Comparison of ENCODE assay signal across 24 cellular contexts in the genomic region with DNA sequence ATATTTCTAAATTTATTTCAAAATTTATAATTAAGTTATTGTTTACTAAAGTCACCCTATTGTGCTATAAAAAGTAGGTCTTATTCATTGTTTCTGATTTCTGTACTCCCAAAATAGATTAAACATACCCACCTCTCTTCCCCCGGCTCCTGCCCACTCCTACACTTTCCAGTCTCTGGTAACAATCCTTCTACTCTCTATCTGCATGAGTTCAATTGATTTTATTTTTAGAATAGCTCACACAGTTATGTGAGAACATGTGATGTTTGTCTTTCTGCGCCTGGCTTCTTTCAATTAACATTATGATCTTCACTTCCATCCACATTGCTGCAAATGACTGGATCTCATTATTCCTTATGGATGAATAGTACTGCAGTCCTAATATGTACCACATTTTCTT.
"Had no signal": no experiment of that assay in that cellular context is flagged by ENCODE, and none has a peak within 500 bp of the region (broad histone marks: within the 10 kb centered on the region; RNA-seq: fewer than 3 reads in every experiment).

No MANE protein-coding gene starts in this region.

- H3K4me1 Mint-ChIP-seq: stimulated activated effector memory CD8-positive, alpha-beta T cell treated with anti-CD3 and anti-CD28 coated beads, Interleukin-12 subunit alpha, Interleukin-12 subunit beta, amount 100 ng/mL, for 72 hours; stimulated activated memory B cell treated with anti-CD40 and anti-IgM and Interleukin-4, amounts not matched to agents 10 μg/mL and 1 μg/mL and 100 μg/mL, for 72 hours; stimulated activated naive B cell treated with anti-CD40 and anti-IgM and Interleukin-4, amounts not matched to agents 10 μg/mL and 1 μg/mL and 100 μg/mL, for 72 hours; stimulated activated naive CD8-positive, alpha-beta T cell treated with anti-CD3 and anti-CD28 coated beads, Interleukin-15, amount 100 ng/mL, for 72 hours had no signal

- H3K36me3 Mint-ChIP-seq: stimulated activated effector memory CD8-positive, alpha-beta T cell treated with anti-CD3 and anti-CD28 coated beads, Interleukin-12 subunit alpha, Interleukin-12 subunit beta, amount 100 ng/mL, for 72 hours; stimulated activated memory B cell treated with anti-CD40 and anti-IgM and Interleukin-4, amounts not matched to agents 10 μg/mL and 1 μg/mL and 100 μg/mL, for 72 hours; stimulated activated naive B cell treated with anti-CD40 and anti-IgM and Interleukin-4, amounts not matched to agents 10 μg/mL and 1 μg/mL and 100 μg/mL, for 72 hours; type B pancreatic cell had no signal

- H3K27ac Mint-ChIP-seq: stimulated activated effector memory CD8-positive, alpha-beta T cell treated with anti-CD3 and anti-CD28 coated beads, Interleukin-12 subunit alpha, Interleukin-12 subunit beta, amount 100 ng/mL, for 72 hours; stimulated activated memory B cell treated with anti-CD40 and anti-IgM and Interleukin-4, amounts not matched to agents 10 μg/mL and 1 μg/mL and 100 μg/mL, for 72 hours; stimulated activated naive B cell treated with anti-CD40 and anti-IgM and Interleukin-4, amounts not matched to agents 10 μg/mL and 1 μg/mL and 100 μg/mL, for 72 hours; stimulated activated naive CD8-positive, alpha-beta T cell treated with anti-CD3 and anti-CD28 coated beads, Interleukin-15, amount 100 ng/mL, for 72 hours; stimulated activated naive CD8-positive, alpha-beta T cell treated with anti-CD3 and anti-CD28 coated beads, Interleukin-15, Interleukin-2, amounts not matched to agents 100 ng/mL and 50 ng/mL, for 24 hours; type B pancreatic cell had no signal

- H3K27me3 Mint-ChIP-seq: stimulated activated memory B cell treated with anti-CD40 and anti-IgM and Interleukin-4, amounts not matched to agents 10 μg/mL and 1 μg/mL and 100 μg/mL, for 72 hours; stimulated activated naive B cell treated with anti-CD40 and anti-IgM and Interleukin-4, amounts not matched to agents 10 μg/mL and 1 μg/mL and 100 μg/mL, for 72 hours; stimulated activated naive CD8-positive, alpha-beta T cell treated with anti-CD3 and anti-CD28 coated beads, Interleukin-15, amount 100 ng/mL, for 72 hours; stimulated activated naive CD8-positive, alpha-beta T cell treated with anti-CD3 and anti-CD28 coated beads, Interleukin-15, Interleukin-2, amounts not matched to agents 100 ng/mL and 50 ng/mL, for 24 hours; type B pancreatic cell had no signal

- H3K4me3 Mint-ChIP-seq: stimulated activated effector memory CD8-positive, alpha-beta T cell treated with anti-CD3 and anti-CD28 coated beads, Interleukin-12 subunit alpha, Interleukin-12 subunit beta, amount 100 ng/mL, for 72 hours; stimulated activated memory B cell treated with anti-CD40 and anti-IgM and Interleukin-4, amounts not matched to agents 10 μg/mL and 1 μg/mL and 100 μg/mL, for 72 hours; stimulated activated naive B cell treated with anti-CD40 and anti-IgM and Interleukin-4, amounts not matched to agents 10 μg/mL and 1 μg/mL and 100 μg/mL, for 72 hours; stimulated activated naive CD8-positive, alpha-beta T cell treated with anti-CD3 and anti-CD28 coated beads, Interleukin-15, amount 100 ng/mL, for 72 hours; stimulated activated naive CD8-positive, alpha-beta T cell treated with anti-CD3 and anti-CD28 coated beads, Interleukin-15, Interleukin-2, amounts not matched to agents 100 ng/mL and 50 ng/mL, for 24 hours; type B pancreatic cell had no signal

- ATAC-seq: stimulated activated effector memory CD8-positive, alpha-beta T cell treated with anti-CD3 and anti-CD28 coated beads, Interleukin-12 subunit alpha, Interleukin-12 subunit beta, amount 100 ng/mL, for 72 hours; stimulated activated memory B cell treated with anti-CD40 and anti-IgM and Interleukin-4, amounts not matched to agents 10 μg/mL and 1 μg/mL and 100 μg/mL, for 72 hours; stimulated activated naive B cell treated with anti-CD40 and anti-IgM and Interleukin-4, amounts not matched to agents 10 μg/mL and 1 μg/mL and 100 μg/mL, for 72 hours; stimulated activated naive CD8-positive, alpha-beta T cell treated with anti-CD3 and anti-CD28 coated beads, Interleukin-15, amount 100 ng/mL, for 72 hours; stimulated activated naive CD8-positive, alpha-beta T cell treated with anti-CD3 and anti-CD28 coated beads, Interleukin-15, Interleukin-2, amounts not matched to agents 100 U/mL and 50 U/mL, for 24 hours; upper lobe of right lung had no signal

- H3K9me3 Mint-ChIP-seq: stimulated activated naive CD8-positive, alpha-beta T cell treated with anti-CD3 and anti-CD28 coated beads, Interleukin-15, amount 100 ng/mL, for 72 hours; stimulated activated naive CD8-positive, alpha-beta T cell treated with anti-CD3 and anti-CD28 coated beads, Interleukin-15, Interleukin-2, amounts not matched to agents 100 ng/mL and 50 ng/mL, for 24 hours; type B pancreatic cell had no signal

- DNase-seq: stimulated activated CD4-positive, alpha-beta T cell treated with anti-CD3 and anti-CD28 coated beads, Interleukin-2, amount 100 ng/mL, for 48 hours; stimulated activated CD4-positive, alpha-beta T cell treated with anti-CD3 and anti-CD28 coated beads, Interleukin-4, amount 100 ng/mL, for 1 hour; stimulated activated CD4-positive, alpha-beta T cell treated with anti-CD3 and anti-CD28 coated beads, Interleukin-4, amount 100 ng/mL, for 24 hours; stimulated activated CD4-positive, alpha-beta T cell treated with anti-CD3 and anti-CD28 coated beads, Interleukin-4, amount 100 ng/mL, for 4 hours; stimulated activated CD8-positive, alpha-beta memory T cell treated with anti-CD3 and anti-CD28 coated beads, Interleukin-4, amount 100 ng/mL, for 48 hours; stimulated activated naive B cell treated with anti-CD40 and anti-IgM and Interleukin-4, amounts not matched to agents 10 μg/mL and 1 μg/mL and 100 μg/mL, for 72 hours; stimulated activated naive CD4-positive, alpha-beta T cell; stimulated activated naive CD4-positive, alpha-beta T cell treated with Interleukin-2 at 50 U/mL for 16 hours; stimulated activated naive CD8-positive, alpha-beta T cell treated with anti-CD3 and anti-CD28 coated beads, Interleukin-15, amount 100 ng/mL, for 72 hours; stimulated activated naive CD8-positive, alpha-beta T cell treated with anti-CD3 and anti-CD28 coated beads, Interleukin-15, Interleukin-2, amounts not matched to agents 100 U/mL and 50 U/mL, for 24 hours; stomach; substantia nigra; testis; thyroid gland; tibial artery; transverse colon; trophoblast cell; upper lobe of left lung; upper lobe of right lung; uterus had no signal
